Comparison of ENCODE assay signal across 2 cellular contexts in the genomic region with DNA sequence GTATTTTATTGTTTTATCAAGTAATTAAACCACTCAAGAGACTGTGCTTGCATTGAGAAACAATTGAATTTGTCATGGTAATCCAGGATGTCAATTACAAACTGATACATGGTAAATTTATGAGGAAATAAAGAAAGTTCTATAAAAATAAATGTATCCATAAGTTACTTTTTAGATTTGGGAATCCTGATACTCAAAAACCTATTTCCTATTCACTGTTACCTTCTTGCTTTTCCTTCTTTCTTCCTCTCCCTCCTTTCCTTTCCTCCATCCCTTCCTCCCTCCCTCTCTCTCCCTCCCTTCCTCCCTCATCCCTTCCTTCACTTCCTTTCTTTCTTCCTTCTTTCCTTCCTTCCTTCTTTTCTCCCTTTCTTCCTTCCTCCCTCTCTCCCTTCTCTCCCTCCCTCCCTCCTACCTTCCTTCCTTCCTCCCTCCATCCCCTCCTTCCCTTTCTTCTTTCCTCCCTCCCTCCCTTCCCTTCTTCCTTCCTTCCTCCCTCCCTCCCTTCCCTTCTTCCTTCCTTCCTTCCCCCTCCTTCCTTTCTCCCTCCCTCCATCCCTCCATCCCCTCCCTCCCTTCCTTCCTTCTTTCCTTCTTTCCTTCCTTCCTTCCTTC.
TF ChIP-seq lines count a peak whose summit lies in the region.

No MANE protein-coding gene starts in this region.

TF ChIP-seq in HepG2, 621 proteins besides CTCF, POLR2A, EP300 and RAD21 (continued from another document and continues in another):
- TF ChIP-seq, protein P1, sequence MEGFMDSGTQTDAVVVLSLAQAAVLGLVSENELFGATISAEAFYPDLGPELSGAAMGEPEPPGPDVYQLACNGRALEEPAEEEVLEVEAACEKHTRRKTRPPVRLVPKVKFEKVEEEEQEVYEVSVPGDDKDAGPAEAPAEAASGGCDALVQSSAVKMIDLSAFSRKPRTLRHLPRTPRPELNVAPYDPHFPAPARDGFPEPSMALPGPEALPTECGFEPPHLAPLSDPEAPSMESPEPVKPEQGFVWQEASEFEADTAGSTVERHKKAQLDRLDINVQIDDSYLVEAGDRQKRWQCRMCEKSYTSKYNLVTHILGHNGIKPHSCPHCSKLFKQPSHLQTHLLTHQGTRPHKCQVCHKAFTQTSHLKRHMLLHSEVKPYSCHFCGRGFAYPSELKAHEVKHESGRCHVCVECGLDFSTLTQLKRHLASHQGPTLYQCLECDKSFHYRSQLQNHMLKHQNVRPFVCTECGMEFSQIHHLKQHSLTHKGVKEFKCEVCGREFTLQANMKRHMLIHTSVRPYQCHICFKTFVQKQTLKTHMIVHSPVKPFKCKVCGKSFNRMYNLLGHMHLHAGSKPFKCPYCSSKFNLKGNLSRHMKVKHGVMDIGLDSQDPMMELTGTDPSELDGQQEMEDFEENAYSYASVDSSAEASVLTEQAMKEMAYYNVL (CRISPR knock-in tag; IDR thresholded peaks at IDR 0.05; ENCODE audit: borderline replicate concordance) = 0 out of 2 replicates have a peak, but pooled peaks have one; percentile 36
- no peak for TF ChIP-seq ZNF367 (CRISPR knock-in tag; IDR thresholded peaks at IDR 0.05; ENCODE audit: borderline replicate concordance)
- TF ChIP-seq HNRNPK (IDR thresholded peaks at IDR 0.05; ENCODE audit: low read depth, low read length, poor library complexity, severe bottlenecking) = peak; percentile 91
- TF ChIP-seq, protein P2, sequence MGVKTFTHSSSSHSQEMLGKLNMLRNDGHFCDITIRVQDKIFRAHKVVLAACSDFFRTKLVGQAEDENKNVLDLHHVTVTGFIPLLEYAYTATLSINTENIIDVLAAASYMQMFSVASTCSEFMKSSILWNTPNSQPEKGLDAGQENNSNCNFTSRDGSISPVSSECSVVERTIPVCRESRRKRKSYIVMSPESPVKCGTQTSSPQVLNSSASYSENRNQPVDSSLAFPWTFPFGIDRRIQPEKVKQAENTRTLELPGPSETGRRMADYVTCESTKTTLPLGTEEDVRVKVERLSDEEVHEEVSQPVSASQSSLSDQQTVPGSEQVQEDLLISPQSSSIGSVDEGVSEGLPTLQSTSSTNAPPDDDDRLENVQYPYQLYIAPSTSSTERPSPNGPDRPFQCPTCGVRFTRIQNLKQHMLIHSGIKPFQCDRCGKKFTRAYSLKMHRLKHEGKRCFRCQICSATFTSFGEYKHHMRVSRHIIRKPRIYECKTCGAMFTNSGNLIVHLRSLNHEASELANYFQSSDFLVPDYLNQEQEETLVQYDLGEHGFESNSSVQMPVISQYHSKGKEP (CRISPR knock-in tag; IDR thresholded peaks at IDR 0.05) = no peak
- TF ChIP-seq ARNT (IDR thresholded peaks at IDR 0.05) = 0 out of 2 replicates have a peak, but pooled peaks have one; percentile 51
- TF ChIP-seq PLRG1 (conservative IDR thresholded peaks at IDR 0.05) = 0 out of 2 replicates have a peak, but pooled peaks have one; percentile 28
- TF ChIP-seq PCBP1 (IDR thresholded peaks at IDR 0.05; ENCODE audit: borderline replicate concordance, low read depth, low read length) = peak; percentile 90; the same call in 1 of the 2 replicates
- TF ChIP-seq, protein P3, sequence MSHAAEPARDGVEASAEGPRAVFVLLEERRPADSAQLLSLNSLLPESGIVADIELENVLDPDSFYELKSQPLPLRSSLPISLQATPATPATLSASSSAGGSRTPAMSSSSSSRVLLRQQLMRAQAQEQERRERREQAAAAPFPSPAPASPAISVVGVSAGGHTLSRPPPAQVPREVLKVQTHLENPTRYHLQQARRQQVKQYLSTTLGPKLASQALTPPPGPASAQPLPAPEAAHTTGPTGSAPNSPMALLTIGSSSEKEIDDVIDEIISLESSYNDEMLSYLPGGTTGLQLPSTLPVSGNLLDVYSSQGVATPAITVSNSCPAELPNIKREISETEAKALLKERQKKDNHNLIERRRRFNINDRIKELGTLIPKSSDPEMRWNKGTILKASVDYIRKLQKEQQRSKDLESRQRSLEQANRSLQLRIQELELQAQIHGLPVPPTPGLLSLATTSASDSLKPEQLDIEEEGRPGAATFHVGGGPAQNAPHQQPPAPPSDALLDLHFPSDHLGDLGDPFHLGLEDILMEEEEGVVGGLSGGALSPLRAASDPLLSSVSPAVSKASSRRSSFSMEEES (CRISPR knock-in tag; IDR thresholded peaks at IDR 0.05) = no peak
- 0 out of 2 replicates have a peak, but pooled peaks have one; percentile 3 for TF ChIP-seq ATF7 (IDR thresholded peaks at IDR 0.05)
- TF ChIP-seq ATF7 (CRISPR knock-in tag; IDR thresholded peaks at IDR 0.05) = no peak
- TF ChIP-seq, protein P4, sequence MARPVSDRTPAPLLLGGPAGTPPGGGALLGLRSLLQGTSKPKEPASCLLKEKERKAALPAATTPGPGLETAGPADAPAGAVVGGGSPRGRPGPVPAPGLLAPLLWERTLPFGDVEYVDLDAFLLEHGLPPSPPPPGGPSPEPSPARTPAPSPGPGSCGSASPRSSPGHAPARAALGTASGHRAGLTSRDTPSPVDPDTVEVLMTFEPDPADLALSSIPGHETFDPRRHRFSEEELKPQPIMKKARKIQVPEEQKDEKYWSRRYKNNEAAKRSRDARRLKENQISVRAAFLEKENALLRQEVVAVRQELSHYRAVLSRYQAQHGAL (CRISPR knock-in tag; IDR thresholded peaks at IDR 0.05; ENCODE audit: not compliant biosample characterization) = no peak
- TF ChIP-seq ZNF510 (CRISPR knock-in tag; IDR thresholded peaks at IDR 0.05; ENCODE audit: low read depth) = no peak
- TF ChIP-seq ATF1 (CRISPR knock-in tag; IDR thresholded peaks at IDR 0.05) = no peak
- TF ChIP-seq TBX2 (CRISPR knock-in tag; IDR thresholded peaks at IDR 0.05; ENCODE audit: borderline replicate concordance) = no peak
- TF ChIP-seq DNMT1 (CRISPR knock-in tag; IDR thresholded peaks at IDR 0.05) = no peak
- no peak for TF ChIP-seq ZSCAN31 (CRISPR knock-in tag; IDR thresholded peaks at IDR 0.05; ENCODE audit: low read depth)
- no peak for TF ChIP-seq ZNF589 (CRISPR knock-in tag; conservative IDR thresholded peaks at IDR 0.05)
- 0 out of 2 replicates have a peak, but pooled peaks have one; percentile 17 for TF ChIP-seq FOXK2 (IDR thresholded peaks at IDR 0.05)
- TF ChIP-seq ZSCAN21 (CRISPR knock-in tag; IDR thresholded peaks at IDR 0.05; ENCODE audit: borderline replicate concordance) = no peak
- no peak for TF ChIP-seq AGO1 (IDR thresholded peaks at IDR 0.05; ENCODE audit: low read depth, low read length, poor library complexity, severe bottlenecking)
- no peak for TF ChIP-seq ARHGAP35 (CRISPR knock-in tag; IDR thresholded peaks at IDR 0.05; ENCODE audit: borderline replicate concordance)
- no peak for TF ChIP-seq NFIB (CRISPR knock-in tag; IDR thresholded peaks at IDR 0.05; ENCODE audit: borderline replicate concordance)

TF ChIP-seq in K562, 482 proteins besides CTCF, POLR2A, EP300 and RAD21 (continued from another document):
- TF ChIP-seq, protein P5, sequence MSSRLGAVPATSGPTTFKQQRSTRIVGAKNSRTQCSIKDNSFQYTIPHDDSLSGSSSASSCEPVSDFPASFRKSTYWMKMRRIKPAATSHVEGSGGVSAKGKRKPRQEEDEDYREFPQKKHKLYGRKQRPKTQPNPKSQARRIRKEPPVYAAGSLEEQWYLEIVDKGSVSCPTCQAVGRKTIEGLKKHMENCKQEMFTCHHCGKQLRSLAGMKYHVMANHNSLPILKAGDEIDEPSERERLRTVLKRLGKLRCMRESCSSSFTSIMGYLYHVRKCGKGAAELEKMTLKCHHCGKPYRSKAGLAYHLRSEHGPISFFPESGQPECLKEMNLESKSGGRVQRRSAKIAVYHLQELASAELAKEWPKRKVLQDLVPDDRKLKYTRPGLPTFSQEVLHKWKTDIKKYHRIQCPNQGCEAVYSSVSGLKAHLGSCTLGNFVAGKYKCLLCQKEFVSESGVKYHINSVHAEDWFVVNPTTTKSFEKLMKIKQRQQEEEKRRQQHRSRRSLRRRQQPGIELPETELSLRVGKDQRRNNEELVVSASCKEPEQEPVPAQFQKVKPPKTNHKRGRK (tag; IDR thresholded peaks at IDR 0.05) = 0 out of 2 replicates have a peak, but pooled peaks have one; percentile 28
- TF ChIP-seq XRCC4 (IDR thresholded peaks at IDR 0.05; ENCODE audit: extremely low read depth, insufficient read depth, insufficient read length) = no peak
- no peak for TF ChIP-seq XRCC5 (IDR thresholded peaks at IDR 0.05; ENCODE audit: low read depth, low read length)
- TF ChIP-seq HDAC6 (IDR thresholded peaks at IDR 0.05; ENCODE audit: low read depth, low read length) = no peak
- TF ChIP-seq FOXJ2 (tag; IDR thresholded peaks at IDR 0.05) = no peak
- no peak for TF ChIP-seq BDP1 (IDR thresholded peaks at IDR 0.05; ENCODE audit: insufficient read depth, insufficient read length)
- peak; percentile 71 for TF ChIP-seq PCBP2 (IDR thresholded peaks at IDR 0.05; ENCODE audit: low read depth, low read length, poor library complexity, severe bottlenecking)
